Comparison of ENCODE assay signal across 18 cellular contexts in genomic region chr6:46719099-46719498, GRCh38. TPM values are rescaled to one million over a fixed set of nuclear protein-coding genes. Genes with fewer than 3 reads are reported as not detected.
DNase-seq lines count a peak whose midpoint lies in the region; ATAC-seq, FAIRE-seq and TF ChIP-seq lines count a peak whose summit lies in the region.
"Had no signal": no experiment of that assay in that cellular context is flagged by ENCODE, and none has a peak within 500 bp of the region (broad histone marks: within the 10 kb centered on the region; RNA-seq: fewer than 3 reads in every experiment).

No MANE protein-coding gene starts in this region.

- TF ChIP-seq CTCF in epithelial cell of esophagus (IDR thresholded peaks at IDR 0.05; ENCODE audit: insufficient read depth, low read depth, low read length, missing control alignments) = no peak
- no peak for TF ChIP-seq CTCF in pancreas (IDR thresholded peaks at IDR 0.05)
- no peak for TF ChIP-seq CTCF in GM20000 (IDR thresholded peaks at IDR 0.05; ENCODE audit: extremely low read depth, missing control alignments)

- no peaks in the 10 kb centered on the region for H3K4me1 ChIP-seq in pancreas

- no peaks in the 10 kb centered on the region for H3K9me3 ChIP-seq in pancreas

- no peaks in the 10 kb centered on the region for H3K36me3 ChIP-seq in pancreas

- 9 to 18% methylated on average over 1 of the region's 1 CpG for WGBS in pancreas, 2 donors

- FAIRE-seq in pancreas (lab: Jason Lieb, UNC) = no peak

- H3K27ac ChIP-seq in pancreas = no peak overlapping the region
- H3K27ac ChIP-seq: SK-N-MC had no signal

- H3K4me3 ChIP-seq in epithelial cell of esophagus (ENCODE audit: low read length) (no peak overlapping the region), pancreas (no peak overlapping the region)
- H3K4me3 ChIP-seq: SK-N-MC had no signal

- peak in 3 of 4 donors; percentile 52 to 81 (median 66) for ATAC-seq in pancreas
- ATAC-seq: left colon had no signal

- no peaks in the 10 kb centered on the region for H3K27me3 ChIP-seq in pancreas

- peak; percentile 95 for DNase-seq in ELR (ENCODE audit: low read depth)
- peak; percentile 88 for DNase-seq in NCI-H226
- peak; percentile 96 for DNase-seq in epithelial cell of esophagus (ENCODE audit: low read depth)
- no peak for DNase-seq in pancreas
- no peak for DNase-seq in RPMI8226
- no peak for DNase-seq in GOT3 (lab: John Stamatoyannopoulos, UW)
- DNase-seq in NCI-H774 (lab: John Stamatoyannopoulos, UW) = no peak
- no peak for DNase-seq in GM20000 (ENCODE audit: low spot score)
- DNase-seq: activated T-cell treated with anti-CD3 and anti-CD28 coated beads, Interleukin-2, amount 50 U/mL, for 4 hours; amniotic stem cell; CD4-positive, CD25-positive, alpha-beta regulatory T cell; glutamatergic neuron; KG1; left colon; NCI-H2029 treated with DMSO at 0.1 percent for 48 hours; NK-92 treated with Interleukin-12 subunit alpha and Interleukin-12 subunit beta, amount 100 ng/mL, for 24 hours had no signal

- intact Hi-C loops in pancreas (cut with DNase I) = no loop called here

RNA-seq across cellular contexts. Expression of gene PLA2G7, which starts 16.1 kb away (rescaled TPM):
- 1 to 10 TPM in 2 of 6 donors, under 1 TPM in 2, not detected in 2; 0.09 to 8.1 (median 1.3) TPM for total RNA-seq in pancreas
- polyA plus RNA-seq in pancreas = under 1 TPM; 0.16 to 0.19 TPM
- total RNA-seq: activated T-cell treated with anti-CD3 and anti-CD28 coated beads, Interleukin-2, amount 50 U/mL, for 4 hours; CD4-positive, CD25-positive, alpha-beta regulatory T cell had no signal
- polyA plus RNA-seq: CD4-positive, CD25-positive, alpha-beta regulatory T cell had no signal

RNA-seq across cellular contexts. Expression of gene ANKRD66, which starts 27.6 kb away (rescaled TPM):
- not detected for total RNA-seq in pancreas
- polyA plus RNA-seq in pancreas = not detected
- total RNA-seq: activated T-cell treated with anti-CD3 and anti-CD28 coated beads, Interleukin-2, amount 50 U/mL, for 4 hours; CD4-positive, CD25-positive, alpha-beta regulatory T cell; left colon had no signal
- polyA plus RNA-seq: CD4-positive, CD25-positive, alpha-beta regulatory T cell; neural cell had no signal

RNA-seq across cellular contexts. Expression of gene TDRD6, which starts 31.4 kb away (rescaled TPM):
- total RNA-seq in pancreas = under 1 TPM; 0.06 to 0.79 (median 0.29) TPM
- polyA plus RNA-seq in pancreas = 1 to 10 TPM in 1 of 2 donors, under 1 TPM in 1; 0.42 to 1.2 TPM
- total RNA-seq: activated T-cell treated with anti-CD3 and anti-CD28 coated beads, Interleukin-2, amount 50 U/mL, for 4 hours; CD4-positive, CD25-positive, alpha-beta regulatory T cell had no signal
- polyA plus RNA-seq: CD4-positive, CD25-positive, alpha-beta regulatory T cell had no signal

Comparison
In these comparisons a context has a peak if more than half of its experiments do, and no peak if none do; other contexts are left out.
1. DNase-seq: peak in ELR (single experiment), NCI-H226 (single experiment) and epithelial cell of esophagus (single experiment); none in pancreas (0 of 6), RPMI8226 (single experiment), GOT3 (single experiment), NCI-H774 (single experiment) and GM20000 (single experiment).